In genomic region chr18:8783994-8784530, GRCh38 we compare ENCODE assay signal across 29 cellular contexts.
"Had no signal": no experiment of that assay in that cellular context is flagged by ENCODE, and none has a peak within 500 bp of the region (broad histone marks: within the 10 kb centered on the region; RNA-seq: fewer than 3 reads in every experiment).

No MANE protein-coding gene starts in this region.

- H3K4me1 ChIP-seq: breast epithelium, SJCRH30 had no signal

- DNase-seq: activated CD4-positive, alpha-beta T cell treated with anti-CD3 and anti-CD28 coated beads, Interleukin-2, amount 10 ng/mL, durations not matched to agents 24 days and 14 days; activated CD4-positive, alpha-beta T cell treated with anti-CD3 and anti-CD28 coated beads, Interleukin-2, amount 50 U/mL, for 4 hours; activated CD8-positive, alpha-beta T cell treated with anti-CD3 and anti-CD28 coated beads for 36 hours; activated gamma-delta T cell; activated naive CD4-positive, alpha-beta T cell treated with Interleukin-2 at 50 U/mL for 16 hours; activated naive CD8-positive, alpha-beta T cell treated with anti-CD3 and anti-CD28 coated beads, Interleukin-2, amount 10 ng/mL, durations not matched to agents 7 days and 5 days; activated T-cell treated with anti-CD3 and anti-CD28 coated beads, Interleukin-2, amount 50 U/mL, for 24 hours; amygdala; body of pancreas; Karpas-422; MG63; NCI-H1048; NCI-H1105 treated with DMSO at 0.1 percent for 48 hours; NCI-H1436; NCI-H1930; NCI-H2081 treated with DMSO at 0.1 percent for 48 hours; NCI-H226; NCI-H524; NCI-H69; SHP77; SJCRH30; T1000; WERI-Rb-1 had no signal

- H3K27ac Mint-ChIP-seq: activated CD4-positive, alpha-beta T cell treated with anti-CD3 and anti-CD28 coated beads, Interleukin-2, amount 10 ng/mL, durations not matched to agents 24 days and 14 days; activated CD8-positive, alpha-beta T cell treated with anti-CD3 and anti-CD28 coated beads for 36 hours; activated naive CD4-positive, alpha-beta T cell treated with anti-CD3 and anti-CD28 coated beads, Interleukin-2, amount 50 U/mL, for 24 hours; activated naive CD8-positive, alpha-beta T cell treated with anti-CD3 and anti-CD28 coated beads, Interleukin-2, amount 10 ng/mL, durations not matched to agents 7 days and 5 days; activated T-cell treated with anti-CD3 and anti-CD28 coated beads, Interleukin-2, amount 50 U/mL, for 24 hours; activated T-helper 2 cell treated with anti-CD3 and anti-CD28 coated beads, Interferon-gamma antibody, Interleukin-2, Interleukin-4, amounts not matched to agents 10 μg/mL and 5 μg/mL and 100 μg/mL, durations not matched to agents 14 hours and 24 hours and 36 hours had no signal

- ATAC-seq: activated CD8-positive, alpha-beta T cell treated with anti-CD3 and anti-CD28 coated beads for 36 hours; body of pancreas; Panc1 had no signal

- FAIRE-seq: astrocyte had no signal

- H3K27me3 ChIP-seq: body of pancreas, breast epithelium, MG63, SJCRH30 had no signal

- H3K9me3 Mint-ChIP-seq: activated CD4-positive, alpha-beta T cell treated with anti-CD3 and anti-CD28 coated beads, Interleukin-2, amount 10 ng/mL, durations not matched to agents 24 days and 14 days; activated CD8-positive, alpha-beta T cell treated with anti-CD3 and anti-CD28 coated beads for 36 hours; activated naive CD4-positive, alpha-beta T cell treated with anti-CD3 and anti-CD28 coated beads, Interleukin-2, amount 50 U/mL, for 24 hours; activated naive CD8-positive, alpha-beta T cell treated with anti-CD3 and anti-CD28 coated beads, Interleukin-2, amount 10 ng/mL, durations not matched to agents 7 days and 5 days; activated T-cell treated with anti-CD3 and anti-CD28 coated beads, Interleukin-2, amount 50 U/mL, for 24 hours; activated T-helper 2 cell treated with anti-CD3 and anti-CD28 coated beads, Interferon-gamma antibody, Interleukin-2, Interleukin-4, amounts not matched to agents 10 μg/mL and 5 μg/mL and 100 μg/mL, durations not matched to agents 14 hours and 24 hours and 36 hours had no signal

- H3K27me3 Mint-ChIP-seq: activated CD4-positive, alpha-beta T cell treated with anti-CD3 and anti-CD28 coated beads, Interleukin-2, amount 10 ng/mL, durations not matched to agents 24 days and 14 days had no signal

- H3K36me3 ChIP-seq: breast epithelium, SJCRH30 had no signal

- H3K4me3 ChIP-seq: body of pancreas, breast epithelium, MG63, SJCRH30, SK-N-MC had no signal

- H3K9me3 ChIP-seq: body of pancreas, breast epithelium, MG63, SJCRH30 had no signal

- H3K4me3 Mint-ChIP-seq: activated CD4-positive, alpha-beta T cell treated with anti-CD3 and anti-CD28 coated beads, Interleukin-2, amount 10 ng/mL, durations not matched to agents 24 days and 14 days; activated CD8-positive, alpha-beta T cell treated with anti-CD3 and anti-CD28 coated beads for 36 hours; activated naive CD4-positive, alpha-beta T cell treated with anti-CD3 and anti-CD28 coated beads, Interleukin-2, amount 50 U/mL, for 24 hours; activated naive CD8-positive, alpha-beta T cell treated with anti-CD3 and anti-CD28 coated beads, Interleukin-2, amount 10 ng/mL, durations not matched to agents 7 days and 5 days; activated T-cell treated with anti-CD3 and anti-CD28 coated beads, Interleukin-2, amount 50 U/mL, for 24 hours had no signal

- H3K36me3 Mint-ChIP-seq: activated naive CD4-positive, alpha-beta T cell treated with anti-CD3 and anti-CD28 coated beads, Interleukin-2, amount 50 U/mL, for 24 hours; activated naive CD8-positive, alpha-beta T cell treated with anti-CD3 and anti-CD28 coated beads, Interleukin-2, amount 10 ng/mL, durations not matched to agents 7 days and 5 days had no signal

- H3K27ac ChIP-seq: body of pancreas, breast epithelium, SJCRH30, SK-N-MC, WERI-Rb-1 had no signal
